In the genomic region with DNA sequence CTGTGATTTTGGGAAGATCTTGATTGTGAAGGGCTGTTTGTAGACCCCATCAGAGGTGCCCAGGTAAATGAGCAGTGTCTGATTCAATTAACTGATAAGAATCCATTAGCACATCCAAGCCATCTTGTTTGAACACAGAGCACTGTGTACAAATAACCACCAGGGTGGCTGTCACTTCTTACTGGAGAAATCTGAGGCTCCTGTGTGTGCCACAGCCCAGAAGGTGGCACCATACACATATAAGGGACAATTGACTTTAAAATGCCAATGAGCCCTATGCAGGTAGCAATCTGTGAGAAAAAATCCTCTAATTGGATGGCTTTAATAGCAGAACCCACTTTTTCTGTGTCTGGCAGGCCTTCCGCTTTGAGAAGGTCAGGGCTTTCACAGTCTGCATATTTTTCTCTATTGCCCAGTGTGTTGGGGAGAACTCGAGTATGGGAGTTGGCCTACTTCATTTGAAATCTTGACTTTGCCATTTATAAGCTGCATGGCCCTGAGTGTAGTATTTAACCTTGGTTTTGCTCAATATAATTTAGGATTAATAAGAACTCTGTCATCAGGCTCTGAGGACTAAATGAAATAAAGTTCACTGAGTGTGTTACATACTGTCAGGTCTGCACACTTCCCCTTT, we compare ENCODE assay signal across 8 cellular contexts.
DNase-seq lines count a peak whose midpoint lies in the region; ATAC-seq and FAIRE-seq lines count a peak whose summit lies in the region.

No MANE protein-coding gene starts in this region.

- H3K27me3 Mint-ChIP-seq in activated CD4-positive, alpha-beta T cell treated with anti-CD3 and anti-CD28 coated beads, Interleukin-2, amount 10 ng/mL, durations not matched to agents 7 days and 5 days, result no peaks in the 10 kb centered on the region

- no peaks in the 10 kb centered on the region for H3K4me1 Mint-ChIP-seq in activated CD4-positive, alpha-beta T cell treated with anti-CD3 and anti-CD28 coated beads, Interleukin-2, amount 10 ng/mL, durations not matched to agents 7 days and 5 days

- CTCF ChIA-PET in activated CD4-positive, alpha-beta T cell treated with anti-CD3 and anti-CD28 coated beads, Interleukin-2, amount 10 ng/mL, durations not matched to agents 7 days and 5 days (lab: Charles Lee), result no interaction called here

- H3K36me3 Mint-ChIP-seq in activated CD4-positive, alpha-beta T cell treated with anti-CD3 and anti-CD28 coated beads, Interleukin-2, amount 10 ng/mL, durations not matched to agents 7 days and 5 days (ENCODE audit: low read depth), result no peaks in the 10 kb centered on the region

- DNase-seq in DMS114 treated with DMSO at 0.1 percent for 48 hours (lab: John Stamatoyannopoulos, UW; ENCODE audit: unreplicated experiment) (peak; percentile 9), NCI-H69 (lab: John Stamatoyannopoulos, UW) (peak; percentile 78), ureter (ENCODE audit: low spot score) (no peak), KG1 (lab: John Stamatoyannopoulos, UW) (no peak)
- no peak for DNase-seq in activated CD4-positive, alpha-beta T cell treated with anti-CD3 and anti-CD28 coated beads, Interleukin-2, amount 10 ng/mL, durations not matched to agents 7 days and 5 days

- no peak overlapping the region for H3K27ac Mint-ChIP-seq in activated CD4-positive, alpha-beta T cell treated with anti-CD3 and anti-CD28 coated beads, Interleukin-2, amount 10 ng/mL, durations not matched to agents 7 days and 5 days

- ATAC-seq in GM19397 (IDR thresholded peaks at IDR 0.05; ENCODE audit: unreplicated experiment) (peak; percentile 58), HG02884 (IDR thresholded peaks at IDR 0.05; ENCODE audit: unreplicated experiment) (no peak)

- H3K9me3 Mint-ChIP-seq in activated CD4-positive, alpha-beta T cell treated with anti-CD3 and anti-CD28 coated beads, Interleukin-2, amount 10 ng/mL, durations not matched to agents 7 days and 5 days, result no peaks in the 10 kb centered on the region

- peak; percentile 21 for FAIRE-seq in islet of Langerhans (lab: Jason Lieb, UNC)

- no peak overlapping the region for H3K4me3 Mint-ChIP-seq in activated CD4-positive, alpha-beta T cell treated with anti-CD3 and anti-CD28 coated beads, Interleukin-2, amount 10 ng/mL, durations not matched to agents 7 days and 5 days

- POLR2A ChIA-PET in activated CD4-positive, alpha-beta T cell treated with anti-CD3 and anti-CD28 coated beads, Interleukin-2, amount 10 ng/mL, durations not matched to agents 7 days and 5 days (lab: Charles Lee), result no interaction called here

Comparison
In these comparisons a context has a peak if more than half of its experiments do, and no peak if none do; other contexts are left out.
1. DNase-seq: peak in DMS114 treated with DMSO at 0.1 percent for 48 hours (single experiment) and NCI-H69 (single experiment); none in ureter (single experiment), KG1 (single experiment) and activated CD4-positive, alpha-beta T cell treated with anti-CD3 and anti-CD28 coated beads, Interleukin-2, amount 10 ng/mL, durations not matched to agents 7 days and 5 days (single experiment).